9 cellular contexts compared by ENCODE assay signal in the genomic region with DNA sequence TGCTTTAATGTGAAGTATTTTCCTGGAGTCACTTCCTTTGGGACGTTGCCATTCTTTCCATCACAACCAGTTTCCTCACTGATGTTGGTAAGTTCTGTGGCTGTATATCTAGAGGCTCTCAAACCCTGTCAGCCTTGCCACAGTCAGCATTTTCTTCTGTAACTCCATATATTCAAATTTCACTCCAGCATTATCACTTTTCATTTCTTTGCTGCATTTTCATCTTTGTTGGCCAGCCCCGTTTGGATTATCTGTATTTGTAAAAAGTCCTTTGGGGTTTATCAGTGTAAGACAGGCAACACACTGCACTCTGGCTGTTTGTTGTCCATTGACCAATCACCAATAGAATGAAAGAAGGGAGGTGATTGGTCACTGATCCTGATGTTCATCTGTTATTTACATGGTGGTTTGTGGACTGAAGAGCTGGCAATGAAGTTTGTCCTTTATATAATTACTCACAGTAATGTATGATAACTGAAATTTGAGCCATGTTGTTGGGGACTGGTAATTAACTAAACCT. TPM values are rescaled to one million over a fixed set of nuclear protein-coding genes. Genes with fewer than 3 reads are reported as not detected.
DNase-seq lines count a peak whose midpoint lies in the region; ATAC-seq, FAIRE-seq and TF ChIP-seq lines count a peak whose summit lies in the region.
"Had no signal": no experiment of that assay in that cellular context is flagged by ENCODE, and none has a peak within 500 bp of the region (broad histone marks: within the 10 kb centered on the region; RNA-seq: fewer than 3 reads in every experiment).

No MANE protein-coding gene starts in this region.

- FAIRE-seq in K562 (lab: Jason Lieb, UNC): peak; percentile 92
- FAIRE-seq: endometrium had no signal

- peak overlapping the region; percentile 90 for H3K27ac ChIP-seq in K562 (ENCODE audit: extremely low read depth, low read depth, low read length)
- peak overlapping the region; percentile 75 for H3K27ac ChIP-seq in osteoblast (ENCODE audit: low read depth, low read length)

- no peak for TF ChIP-seq RAD21 in K562 (CRISPR knock-in tag; conservative IDR thresholded peaks at IDR 0.05 in 1 of 2, IDR thresholded peaks at IDR 0.05 in 1 of 2)

- WGBS in K562 (ENCODE audit: insufficient coverage, low coverage, missing lambda C conversion rate): 0% methylated on average over 2 of the region's 2 CpGs

- TF ChIP-seq POLR2A in K562 (conservative IDR thresholded peaks at IDR 0.05): no peak

- H3K27me3 ChIP-seq in K562 (ENCODE audit: control insufficient read depth in 2 of 2, insufficient read depth in 2 of 2, low read length in 2 of 2) (no peaks in the 10 kb centered on the region), osteoblast (ENCODE audit: insufficient read depth, low read length) (no peaks in the 10 kb centered on the region)

- no TSS peak for BruUV-seq in K562 (replicated peaks; lab: Mats Ljungman, UMichigan)

- in situ Hi-C loops in K562 (cut with MboI): no loop called here

- H3K36me3 ChIP-seq in K562 (ENCODE audit: control insufficient read depth, insufficient read depth, low read length): peaks cover 41% of the 10 kb centered on the region
- peaks cover 10% of the 10 kb centered on the region for H3K36me3 ChIP-seq in osteoblast (ENCODE audit: insufficient read depth, low read length)

- intact Hi-C loops in K562 (cut with micrococcal nuclease): loop anchor here (2.0 kb wide), 1 partner anchor 18 kb away; no protein-coding TSS in a partner anchor
- intact Hi-C loops in sciatic nerve (cut with DNase I): loop anchor here (2.0 kb wide), 1 partner anchor 36 kb away; no protein-coding TSS in a partner anchor

- no peaks in the 10 kb centered on the region for H3K9me1 ChIP-seq in K562 (ENCODE audit: control insufficient read depth, insufficient read depth, low read length)

- H4K20me1 ChIP-seq in K562 (replicated peaks; ENCODE audit: control insufficient read depth, insufficient read depth, low read length): 0 out of 2 replicates have a peak, but pooled peaks cover 3% of the 10 kb centered on the region
- peaks cover 6% of the 10 kb centered on the region for H4K20me1 ChIP-seq in osteoblast (ENCODE audit: insufficient read depth, low read length)

- H3K4me3 ChIP-seq in K562 (peak overlapping the region; percentile 12; the same call in 1 of the 2 replicates), osteoblast (ENCODE audit: insufficient read depth, low read length) (peak overlapping the region; percentile 2)

- H3K79me2 ChIP-seq in K562 (ENCODE audit: control insufficient read depth, insufficient read depth, low read length): peaks cover 100% of the 10 kb centered on the region
- peaks cover 82% of the 10 kb centered on the region for H3K79me2 ChIP-seq in osteoblast (ENCODE audit: insufficient read depth, low read length)

- TF ChIP-seq EP300 in K562 (IDR thresholded peaks at IDR 0.05; ENCODE audit: low read length): peak; percentile 91

- no peak for TF ChIP-seq CTCF in K562 (IDR thresholded peaks at IDR 0.05 in 2 of 3, conservative IDR thresholded peaks at IDR 0.05 in 1 of 3; ENCODE audit: insufficient read depth in 2 of 3, low read depth in 1 of 3, low read length in 3 of 3)
- no peak for TF ChIP-seq CTCF in osteoblast (IDR thresholded peaks at IDR 0.05; ENCODE audit: extremely low read depth, low read depth, low read length)

- H3K9me3 ChIP-seq in K562 (replicated peaks; ENCODE audit: control insufficient read depth, insufficient read depth, low read depth, low read length) (no peaks in the 10 kb centered on the region), osteoblast (ENCODE audit: low read depth, low read length) (no peaks in the 10 kb centered on the region)

- H3K9ac ChIP-seq in K562 (ENCODE audit: insufficient read depth in 1 of 2, low read depth in 2 of 2, low read length in 2 of 2): peak overlapping the region in 1 of 2 experiments; percentile 57; a peak in 2 of 4 replicates

- CTCF ChIA-PET in K562 (lab: Yijun Ruan, JAX; ENCODE audit: low intra/inter-chr PET ratio): no interaction called here

- H3K4me1 ChIP-seq in K562 (replicated peaks in 1 of 2; ENCODE audit: control insufficient read depth in 2 of 2, insufficient read depth in 2 of 2, low read length in 2 of 2): peaks cover 25 to 32% of the 10 kb centered on the region in 2 experiments
- peaks cover 12% of the 10 kb centered on the region for H3K4me1 ChIP-seq in osteoblast (ENCODE audit: insufficient read depth, low read length)

- H2AFZ ChIP-seq in K562 (ENCODE audit: low read depth, low read length) (no peak overlapping the region), osteoblast (ENCODE audit: low read length) (peak overlapping the region; percentile 18)

- peak; percentile 4 for DNase-seq in DMS53 (lab: John Stamatoyannopoulos, UW)
- no peak for DNase-seq in DMS53 treated with DMSO at 0.1 percent for 48 hours (lab: John Stamatoyannopoulos, UW; ENCODE audit: unreplicated experiment)
- DNase-seq in K562 (ENCODE audit: extremely low read depth in 1 of 4, low spot score in 3 of 4): peak; percentile 77 to 96 (median 84)
- DNase-seq in osteoblast (ENCODE audit: insufficient read length, low spot score, missing footprints): peak; percentile 54
- DNase-seq in glomerular visceral epithelial cell (ENCODE audit: extremely low spot score): no peak
- no peak for DNase-seq in sciatic nerve (ENCODE audit: low spot score)
- DNase-seq in Kasumi-1 (lab: John Stamatoyannopoulos, UW): no peak

- ATAC-seq in HG02885 (IDR thresholded peaks at IDR 0.05; ENCODE audit: poor library complexity, unreplicated experiment) (peak; percentile 49), K562 (peak; percentile 86), sciatic nerve (no peak)

- peak overlapping the region; percentile 72 for H3K4me2 ChIP-seq in K562 (ENCODE audit: insufficient read depth, low read length)
- H3K4me2 ChIP-seq in osteoblast (ENCODE audit: insufficient read depth, low read length): peak overlapping the region; percentile 35

- POLR2A ChIA-PET in K562 (lab: Yijun Ruan, JAX): interaction anchor here (0.6 to 1.4 kb wide), 7 partner anchors 9 to 85 kb away, joined by 3 to 5 read pairs (median 3); partner anchors contain the start of gene C3orf33

TF ChIP-seq in K562, 482 proteins besides CTCF, POLR2A, EP300 and RAD21 (continues in another document):
- TF ChIP-seq TCF3 (CRISPR knock-in tag; IDR thresholded peaks at IDR 0.05) (peak; percentile 94), CBX2 (IDR thresholded peaks at IDR 0.05; ENCODE audit: insufficient read depth, low read length, poor library complexity, severe bottlenecking) (no peak), CC2D1A (IDR thresholded peaks at IDR 0.05) (peak; percentile 90), ZNF224 (CRISPR knock-in tag; IDR thresholded peaks at IDR 0.05) (no peak), SREBF2 (CRISPR knock-in tag; IDR thresholded peaks at IDR 0.05) (no peak), POLR2B (IDR thresholded peaks at IDR 0.05; ENCODE audit: low read depth, partially characterized antibody) (no peak), ZNF384 (IDR thresholded peaks at IDR 0.05; ENCODE audit: low read depth, low read length) (no peak), NRF1 (conservative IDR thresholded peaks at IDR 0.05 in 1 of 2, IDR thresholded peaks at IDR 0.05 in 1 of 2) (0 out of 4 replicates have a peak, but pooled peaks of 1 of the 2 experiments have one; percentile 13), NFATC3 (IDR thresholded peaks at IDR 0.05) (no peak)

RNA-seq across cellular contexts. Expression of gene GMPS, which starts 20.3 kb away (rescaled TPM):
- 24.3 and 122 TPM in 2 replicates for total RNA-seq in K562 (2011; cell fraction: chromatin; rRNA removed; ENCODE audit: low replicate concordance)
- total RNA-seq in K562 (2011; cell fraction: nucleolus; rRNA removed): 8.3 and 10.4 TPM in 2 replicates
- total RNA-seq in K562 (2011; cell fraction: nucleoplasm; rRNA removed): 20.8 and 36.6 TPM in 2 replicates
- 73.7 and 78.2 TPM in 2 replicates for total RNA-seq in K562 (2014; rRNA removed)
- 234 and 267 TPM in 2 replicates for total RNA-seq in K562 (2014; rRNA removed; fragmentation: Illumina TruSeq; extraction: Trizol)
- total RNA-seq in K562 (2015; rRNA removed; fragmentation: Illumina TruSeq; extraction: Trizol): 162 and 170 TPM in 2 replicates
- 226 and 234 TPM in 2 replicates for total RNA-seq in K562 (2021)
- 105 and 156 TPM in 2 replicates for polyA plus RNA-seq in K562 (2011; rRNA removed)
- polyA plus RNA-seq in K562 (2011; cell fraction: cytosol; rRNA removed): 48.6 and 85.1 TPM in 2 replicates
- polyA plus RNA-seq in K562 (2011; cell fraction: nucleus; rRNA removed): 25.8 and 44.4 TPM in 2 replicates
- polyA plus RNA-seq in K562 (2012): 152 and 174 TPM in 2 replicates
- 235 and 282 TPM in 2 replicates for polyA plus RNA-seq in K562 (2014; fragmentation: Illumina TruSeq; extraction: Trizol)
- polyA plus RNA-seq in K562 (2014; fragmentation: Nextera tagmentation; extraction: Ambion mirVana): 10 to 100 TPM; 74.2 to 87.0 TPM
- 95.9 and 106 TPM in 2 replicates for polyA plus RNA-seq in K562 (2014; rRNA removed)
- 314 and 384 TPM in 2 replicates for polyA minus RNA-seq in K562 (2011; rRNA and poly(A)+ RNA removed)
- 146 and 156 TPM in 2 replicates for polyA minus RNA-seq in K562 (2011; cell fraction: cytosol; rRNA and poly(A)+ RNA removed)
- polyA minus RNA-seq in K562 (2011; cell fraction: nucleus; rRNA and poly(A)+ RNA removed): 12.3 and 30.1 TPM in 2 replicates
- total RNA-seq in osteoblast: 41.3 and 43.9 TPM in 2 replicates
- 48.7 TPM for total RNA-seq in sciatic nerve

RNA-seq across cellular contexts. Expression of gene SLC33A1, which starts 36.5 kb away (rescaled TPM):
- total RNA-seq in K562 (2011; cell fraction: chromatin; rRNA removed; ENCODE audit: low replicate concordance): 80.9 and 96.6 TPM in 2 replicates
- 60.8 and 64.4 TPM in 2 replicates for total RNA-seq in K562 (2011; cell fraction: nucleolus; rRNA removed)
- 70.8 and 71.1 TPM in 2 replicates for total RNA-seq in K562 (2011; cell fraction: nucleoplasm; rRNA removed)
- total RNA-seq in K562 (2014; rRNA removed) (16.4 and 21.1 TPM in 2 replicates), K562 (2014; rRNA removed; fragmentation: Illumina TruSeq; extraction: Trizol) (23.0 and 25.5 TPM in 2 replicates), K562 (2015; rRNA removed; fragmentation: Illumina TruSeq; extraction: Trizol) (25.0 and 26.8 TPM in 2 replicates), K562 (2021) (22.0 and 22.7 TPM in 2 replicates), osteoblast (35.7 and 36.9 TPM in 2 replicates), sciatic nerve (29.3 TPM)
- polyA plus RNA-seq in K562 (2011; rRNA removed) (25.5 and 29.2 TPM in 2 replicates), K562 (2014; fragmentation: Illumina TruSeq; extraction: Trizol) (18.8 and 20.5 TPM in 2 replicates), K562 (2014; fragmentation: Nextera tagmentation; extraction: Ambion mirVana) (1 to 10 TPM; 6.2 to 7.8 TPM), K562 (2014; rRNA removed) (18.3 and 19.6 TPM in 2 replicates)
- polyA plus RNA-seq in K562 (2011; cell fraction: cytosol; rRNA removed): 20.9 and 24.3 TPM in 2 replicates
- polyA plus RNA-seq in K562 (2011; cell fraction: nucleus; rRNA removed): 34.8 and 49.9 TPM in 2 replicates
- 16.9 and 25.6 TPM in 2 replicates for polyA plus RNA-seq in K562 (2012)
- 34.9 and 54.9 TPM in 2 replicates for polyA minus RNA-seq in K562 (2011; rRNA and poly(A)+ RNA removed)
- polyA minus RNA-seq in K562 (2011; cell fraction: cytosol; rRNA and poly(A)+ RNA removed): 20.8 and 30.1 TPM in 2 replicates
- polyA minus RNA-seq in K562 (2011; cell fraction: nucleus; rRNA and poly(A)+ RNA removed): 29.2 and 54.0 TPM in 2 replicates

Comparison
In these comparisons a context has a peak if more than half of its experiments do, and no peak if none do; other contexts are left out.
1. DNase-seq: peak in DMS53 (single experiment), K562 (4 of 4) and osteoblast (single experiment); none in DMS53 treated with DMSO at 0.1 percent for 48 hours (single experiment), glomerular visceral epithelial cell (single experiment), sciatic nerve (single experiment) and Kasumi-1 (0 of 2).